Comparison of ENCODE assay signal across 24 cellular contexts in the genomic region with DNA sequence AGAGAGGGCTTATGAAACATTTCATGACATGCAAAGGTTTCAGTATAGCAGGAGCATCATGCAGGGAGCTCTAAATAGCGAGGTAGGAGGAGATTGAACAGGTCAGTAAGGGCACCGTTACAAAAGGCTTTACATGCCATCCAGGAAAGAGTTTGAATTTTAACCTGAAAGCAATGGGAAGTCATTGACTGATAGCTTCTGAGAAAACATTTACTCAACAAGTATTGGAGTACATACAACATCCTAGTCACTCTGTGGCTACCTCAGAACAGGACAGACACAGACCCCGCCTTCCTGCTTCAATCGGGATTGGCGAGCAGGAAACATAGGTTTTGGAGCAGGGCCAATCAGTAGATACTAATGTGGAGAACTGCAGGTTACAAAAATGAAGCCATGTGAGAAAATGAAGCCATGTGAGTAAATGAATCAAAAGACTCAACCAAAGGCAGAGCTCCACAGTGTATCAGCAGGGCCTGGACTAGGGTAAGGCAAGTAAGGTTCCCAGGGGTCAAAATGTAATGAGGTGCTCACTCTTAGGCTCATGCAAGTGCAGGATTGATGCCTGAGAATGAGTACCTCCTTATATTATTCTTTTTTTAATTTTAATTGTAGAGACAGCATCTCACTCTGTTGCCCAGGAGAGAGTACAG.
"Had no signal": no experiment of that assay in that cellular context is flagged by ENCODE, and none has a peak within 500 bp of the region (broad histone marks: within the 10 kb centered on the region; RNA-seq: fewer than 3 reads in every experiment).

No MANE protein-coding gene starts in this region.

- FAIRE-seq: endometrium, islet of Langerhans, keratinocyte had no signal

- H3K9me3 ChIP-seq: colonic mucosa, esophagus squamous epithelium, gastrocnemius medialis, lower lobe of right lung, mucosa of descending colon had no signal

- H3K4me1 ChIP-seq: colonic mucosa, esophagus squamous epithelium, gastrocnemius medialis, heart right ventricle, left ventricle myocardium inferior, lower lobe of right lung had no signal

- ATAC-seq: effector memory CD8-positive, alpha-beta T cell; esophagus mucosa; gastrocnemius medialis; heart right ventricle; left cardiac atrium; lower lobe of right lung; mucosa of descending colon had no signal

- H3K27ac ChIP-seq: colonic mucosa, epithelial cell of prostate, esophagus squamous epithelium, gastrocnemius medialis, heart right ventricle, left ventricle myocardium inferior, lower lobe of right lung had no signal

- H3K27me3 ChIP-seq: colonic mucosa, esophagus squamous epithelium, heart right ventricle had no signal

- H3K36me3 ChIP-seq: colonic mucosa, esophagus squamous epithelium, gastrocnemius medialis, heart right ventricle, left ventricle myocardium inferior, lower lobe of right lung had no signal

- DNase-seq: colonic mucosa; cortex of kidney; effector CD8-positive, alpha-beta T cell; effector memory CD8-positive, alpha-beta T cell; endodermal cell; erythroblast; esophagus squamous epithelium; foreskin fibroblast; foreskin melanocyte; gastrocnemius medialis; glutamatergic neuron; head of caudate nucleus; heart right ventricle; hippocampal formation; left cardiac atrium; left ventricle myocardium inferior; lower lobe of right lung; mesenchymal stem cell; mucosa of descending colon had no signal

- H3K4me3 ChIP-seq: colonic mucosa, esophagus squamous epithelium, gastrocnemius medialis, heart right ventricle, left ventricle myocardium inferior, lower lobe of right lung, mucosa of descending colon had no signal
